In genomic region chr20:53768329-53768728, GRCh38 we compare ENCODE assay signal across 24 cellular contexts.
A peak's percentile ranks its signal among the peaks of the same experiment; 100 is the strongest.
DNase-seq lines count a peak whose midpoint lies in the region; ATAC-seq, FAIRE-seq and TF ChIP-seq lines count a peak whose summit lies in the region.
"Had no signal": no experiment of that assay in that cellular context is flagged by ENCODE, and none has a peak within 500 bp of the region (broad histone marks: within the 10 kb centered on the region; RNA-seq: fewer than 3 reads in every experiment).

No MANE protein-coding gene starts in this region.

- H4K91ac ChIP-seq in H9 (ENCODE audit: insufficient read length, low read depth, low read length) (no peak overlapping the region), mesenchymal stem cell (ENCODE audit: low read length) (no peak overlapping the region)

- H3K9me3 ChIP-seq in A549 (no peaks in the 10 kb centered on the region), H9 (ENCODE audit: control insufficient read depth, low read depth, low read length) (no peaks in the 10 kb centered on the region), OCI-LY3 (ENCODE audit: insufficient read depth, low read length) (no peaks in the 10 kb centered on the region), iPS-20b (ENCODE audit: insufficient read depth, low read depth, low read length) (no peaks in the 10 kb centered on the region), mesenchymal stem cell (ENCODE audit: control insufficient read depth, low read length) (no peaks in the 10 kb centered on the region), WERI-Rb-1 (ENCODE audit: severe bottlenecking) (no peaks in the 10 kb centered on the region)
- H3K9me3 ChIP-seq: esophagus muscularis mucosa, suprapubic skin, uterus had no signal

- H4K5ac ChIP-seq in H9 (ENCODE audit: insufficient read length, low read depth, low read length), result no peak overlapping the region

- H3K79me1 ChIP-seq in H9 (ENCODE audit: insufficient read depth, low read depth, low read length, poor library complexity, severe bottlenecking), result no peaks in the 10 kb centered on the region
- H3K79me1 ChIP-seq in mesenchymal stem cell (replicated peaks; ENCODE audit: low read length, poor library complexity, severe bottlenecking), result no peaks in the 10 kb centered on the region

- CTCF ChIA-PET in A549 (lab: Yijun Ruan, JAX), result interaction anchor here (1.0 to 1.4 kb wide), 2 partner anchors 12 to 172 kb away, joined by 3 to 6 read pairs; no protein-coding TSS in a partner anchor

- no peak overlapping the region for H3K4ac ChIP-seq in H9 (ENCODE audit: low read depth, low read length)
- H3K4ac ChIP-seq in mesenchymal stem cell (ENCODE audit: low read depth in 1 of 2, low read length in 2 of 2), result peak overlapping the region in 1 of 2 experiments; percentile 32

- no peak for FAIRE-seq in A549 (lab: Jason Lieb, UNC)
- FAIRE-seq: frontal cortex had no signal

- no peaks in the 10 kb centered on the region for H3K9me3 Mint-ChIP-seq in H9
- H3K9me3 Mint-ChIP-seq: activated CD4-positive, alpha-beta T cell treated with anti-CD3 and anti-CD28 coated beads, Interleukin-2, amount 10 ng/mL, durations not matched to agents 7 days and 5 days; activated naive CD4-positive, alpha-beta T cell treated with anti-CD3 and anti-CD28 coated beads for 36 hours had no signal

- no peak overlapping the region for H2AK5ac ChIP-seq in H9 (ENCODE audit: insufficient read length, low read length)
- H2AK5ac ChIP-seq in mesenchymal stem cell (ENCODE audit: low read length, severe bottlenecking), result no peak overlapping the region

- peak overlapping the region; percentile 47 to 63 for H3K4me3 Mint-ChIP-seq in H9
- H3K4me3 Mint-ChIP-seq: activated CD4-positive, alpha-beta T cell treated with anti-CD3 and anti-CD28 coated beads, Interleukin-2, amount 10 ng/mL, durations not matched to agents 7 days and 5 days; activated naive CD4-positive, alpha-beta T cell treated with anti-CD3 and anti-CD28 coated beads for 36 hours had no signal

- H4K8ac ChIP-seq in H9 (replicated peaks; ENCODE audit: insufficient read length, low read depth, low read length), result no peak overlapping the region
- no peak overlapping the region for H4K8ac ChIP-seq in mesenchymal stem cell (ENCODE audit: low read length)

- H3K79me2 ChIP-seq in H9 (ENCODE audit: insufficient read depth, low read length), result no peaks in the 10 kb centered on the region
- no peaks in the 10 kb centered on the region for H3K79me2 ChIP-seq in OCI-LY3 (ENCODE audit: low read length)

- no peak overlapping the region for H2BK20ac ChIP-seq in H9 (ENCODE audit: low read depth, low read length, poor library complexity, severe bottlenecking)

- H3K4me1 ChIP-seq in A549 (peaks cover 68% of the 10 kb centered on the region), H9 (ENCODE audit: insufficient read depth, low read length) (peaks cover 10% of the 10 kb centered on the region), OCI-LY3 (ENCODE audit: low read length) (peaks cover 24% of the 10 kb centered on the region), iPS-20b (ENCODE audit: insufficient read depth, low read length) (peaks cover 27% of the 10 kb centered on the region), mesenchymal stem cell (ENCODE audit: control insufficient read depth, insufficient read depth, low read depth, low read length) (peaks cover 2% of the 10 kb centered on the region)
- H3K4me1 ChIP-seq: uterus had no signal

- H2AFZ ChIP-seq in H9 (ENCODE audit: low read length), result no peak overlapping the region
- H2AFZ ChIP-seq in OCI-LY3 (ENCODE audit: low read depth, low read length), result no peak overlapping the region
- H2AFZ ChIP-seq in mesenchymal stem cell (ENCODE audit: low read depth, low read length), result no peak overlapping the region

- no peak overlapping the region for H2BK15ac ChIP-seq in H9 (ENCODE audit: low read depth, low read length)
- H2BK15ac ChIP-seq in mesenchymal stem cell (ENCODE audit: low read depth, poor library complexity, severe bottlenecking), result no peak overlapping the region

- no peaks in the 10 kb centered on the region for H3K36me3 ChIP-seq in OCI-LY3 (replicated peaks; ENCODE audit: low read depth, low read length)
- no peaks in the 10 kb centered on the region for H3K36me3 ChIP-seq in iPS-20b (ENCODE audit: insufficient read depth, low read depth, low read length)
- H3K36me3 ChIP-seq in mesenchymal stem cell (ENCODE audit: control insufficient read depth in 1 of 2, insufficient read depth in 2 of 2, low read depth in 1 of 2, low read length in 2 of 2), result no peaks in the 10 kb centered on the region
- H3K36me3 ChIP-seq in WERI-Rb-1, result no peaks in the 10 kb centered on the region
- H3K36me3 ChIP-seq: esophagus muscularis mucosa, suprapubic skin, uterus had no signal

- POLR2A ChIA-PET in A549 (lab: Yijun Ruan, JAX), result interaction anchor here (1.2 kb wide), 1 partner anchor 145 kb away, joined by 4 read pairs; no protein-coding TSS in a partner anchor

- no peak overlapping the region for H3K14ac ChIP-seq in H9 (ENCODE audit: insufficient read depth, low read length)
- H3K14ac ChIP-seq in mesenchymal stem cell (ENCODE audit: low read length in 2 of 2), result no peak overlapping the region

- H3K27me3 ChIP-seq in H9 (ENCODE audit: insufficient read depth, low read length) (no peaks in the 10 kb centered on the region), OCI-LY3 (ENCODE audit: low read depth, low read length) (no peaks in the 10 kb centered on the region), iPS-20b (ENCODE audit: insufficient read depth, low read length) (no peaks in the 10 kb centered on the region), mesenchymal stem cell (ENCODE audit: control insufficient read depth in 1 of 2, insufficient read depth in 1 of 2, low read length in 2 of 2) (no peaks in the 10 kb centered on the region), WERI-Rb-1 (ENCODE audit: insufficient read depth, low read depth, severe bottlenecking) (no peaks in the 10 kb centered on the region)
- H3K27me3 ChIP-seq: esophagus muscularis mucosa, suprapubic skin, uterus had no signal

- no peak overlapping the region for H2BK5ac ChIP-seq in H9 (ENCODE audit: insufficient read length, low read length)
- no peak overlapping the region for H2BK5ac ChIP-seq in mesenchymal stem cell (ENCODE audit: low read depth, low read length, poor library complexity, severe bottlenecking)

- H2BK12ac ChIP-seq in H9 (ENCODE audit: insufficient read length, low read depth, low read length) (no peak overlapping the region), mesenchymal stem cell (ENCODE audit: low read length in 2 of 2) (peak overlapping the region in 1 of 2 experiments; percentile 39)

- DNase-seq in A549 (ENCODE audit: low read depth in 1 of 2, low spot score in 1 of 2), result no peak
- DNase-seq in H9, result peak; percentile 66
- no peak for DNase-seq in NCI-H524 treated with DMSO at 0.1 percent for 48 hours (lab: John Stamatoyannopoulos, UW)
- DNase-seq in mesenchymal stem cell, result no peak
- no peak for DNase-seq in WERI-Rb-1
- DNase-seq: ACHN; activated naive CD4-positive, alpha-beta T cell treated with anti-CD3 and anti-CD28 coated beads for 36 hours; activated T-cell treated with anti-CD3 and anti-CD28 coated beads, Interleukin-2, amount 50 U/mL, for 48 hours; amygdala; DMS53; GF-D8; hippocampal formation; Karpas-422; kidney glomerular epithelial cell; uterus had no signal

- 61% methylated on average over 4 of the region's 4 CpGs for WGBS in A549 (ENCODE audit: missing lambda C conversion rate)
- WGBS in H9 (ENCODE audit: extremely low coverage, insufficient read length, low lambda C conversion rate), result no CpG with 5 or more reads among the region's 4 CpGs
- 64% methylated on average over 3 of the region's 4 CpGs for WGBS in mesenchymal stem cell

- H3T11ph ChIP-seq in H9 (ENCODE audit: low read length), result no peak overlapping the region

- H3K4me3 ChIP-seq in A549 (no peak overlapping the region), OCI-LY3 (ENCODE audit: low read length) (no peak overlapping the region), iPS-20b (ENCODE audit: low read length) (peak overlapping the region; percentile 50), mesenchymal stem cell (ENCODE audit: insufficient read depth in 1 of 2, low read depth in 1 of 2, low read length in 2 of 2) (no peak overlapping the region), WERI-Rb-1 (ENCODE audit: low read depth, low read length) (no peak overlapping the region)
- H3K4me3 ChIP-seq: coronary artery, esophagus muscularis mucosa, suprapubic skin, uterus had no signal

- ATAC-seq in A549 (no peak), GM18867 (IDR thresholded peaks at IDR 0.05; ENCODE audit: unreplicated experiment) (no peak)

- no peaks in the 10 kb centered on the region for H3K23me2 ChIP-seq in H9 (ENCODE audit: insufficient read length, low read depth, low read length, poor library complexity, severe bottlenecking)

- no peak overlapping the region for H3K23ac ChIP-seq in H9 (ENCODE audit: insufficient read length, low read depth, low read length)
- no peak overlapping the region for H3K23ac ChIP-seq in mesenchymal stem cell (ENCODE audit: low read length in 2 of 2)

- H3K56ac ChIP-seq in H9 (ENCODE audit: insufficient read length, low read depth, low read length), result no peak overlapping the region

- peak overlapping the region; percentile 70 to 89 (median 88) for H3K27ac Mint-ChIP-seq in H9
- H3K27ac Mint-ChIP-seq: activated CD4-positive, alpha-beta T cell treated with anti-CD3 and anti-CD28 coated beads, Interleukin-2, amount 10 ng/mL, durations not matched to agents 7 days and 5 days; activated naive CD4-positive, alpha-beta T cell treated with anti-CD3 and anti-CD28 coated beads for 36 hours had no signal

- no peak overlapping the region for H2BK120ac ChIP-seq in H9 (ENCODE audit: low read depth, low read length, poor library complexity, severe bottlenecking)
- no peak overlapping the region for H2BK120ac ChIP-seq in mesenchymal stem cell (ENCODE audit: low read depth, low read length)

- no peaks in the 10 kb centered on the region; a peak in 1 of 7 replicates for H3K36me3 Mint-ChIP-seq in H9 (ENCODE audit: insufficient read depth in 1 of 3, low read depth in 3 of 3)

- H3K4me1 Mint-ChIP-seq in H9, result peaks cover 43 to 44% of the 10 kb centered on the region in 2 experiments

- no peak for TF ChIP-seq RAD21 in A549 (conservative IDR thresholded peaks at IDR 0.05 in 1 of 2, IDR thresholded peaks at IDR 0.05 in 1 of 2)

- H3K18ac ChIP-seq in H9 (ENCODE audit: insufficient read length, low read depth, low read length), result no peak overlapping the region
- peak overlapping the region in 1 of 2 experiments; percentile 43 for H3K18ac ChIP-seq in mesenchymal stem cell (ENCODE audit: low read depth in 1 of 2, low read length in 2 of 2)

- H3K9ac ChIP-seq in H9 (ENCODE audit: extremely low read depth, insufficient read length, low read length) (no peak overlapping the region), OCI-LY3 (ENCODE audit: low read length) (no peak overlapping the region), iPS-20b (ENCODE audit: low read depth, low read length) (no peak overlapping the region), mesenchymal stem cell (ENCODE audit: low read length) (no peak overlapping the region)

- TF ChIP-seq CTCF in A549 (IDR thresholded peaks at IDR 0.05) (no peak), H9 (conservative IDR thresholded peaks at IDR 0.05) (no peak), OCI-LY3 (IDR thresholded peaks at IDR 0.05; ENCODE audit: low read depth, low read length) (no peak), WERI-Rb-1 (IDR thresholded peaks at IDR 0.05; ENCODE audit: low read depth, low read length) (no peak)

- H4K20me1 ChIP-seq in H9 (ENCODE audit: control insufficient read depth, insufficient read depth, insufficient read length) (no peaks in the 10 kb centered on the region), OCI-LY3 (ENCODE audit: insufficient read depth, low read length) (no peaks in the 10 kb centered on the region)

- H3K4me2 ChIP-seq in A549, result peak overlapping the region; percentile 73
- peak overlapping the region; percentile 36 for H3K4me2 ChIP-seq in H9 (ENCODE audit: insufficient read depth, insufficient read length, low read length)
- peak overlapping the region; percentile 53; the same call in 1 of the 2 replicates for H3K4me2 ChIP-seq in OCI-LY3 (ENCODE audit: low read length)
- no peak overlapping the region for H3K4me2 ChIP-seq in mesenchymal stem cell (ENCODE audit: low read length, poor library complexity, severe bottlenecking)

- TF ChIP-seq EP300 in A549 (IDR thresholded peaks at IDR 0.05), result no peak

- H3K27me3 Mint-ChIP-seq in H9 (ENCODE audit: low read depth), result no peaks in the 10 kb centered on the region; the same call in 1 of the 2 replicates
- H3K27me3 Mint-ChIP-seq: activated CD4-positive, alpha-beta T cell treated with anti-CD3 and anti-CD28 coated beads, Interleukin-2, amount 10 ng/mL, durations not matched to agents 7 days and 5 days had no signal

- H3K27ac ChIP-seq in A549 (peak overlapping the region; percentile 79 to 92), H9 (ENCODE audit: insufficient read length, low read depth, low read length) (no peak overlapping the region), OCI-LY3 (ENCODE audit: low read length) (no peak overlapping the region), iPS-20b (ENCODE audit: low read length) (no peak overlapping the region), mesenchymal stem cell (ENCODE audit: low read length, poor library complexity, severe bottlenecking) (no peak overlapping the region), WERI-Rb-1 (no peak overlapping the region)
- H3K27ac ChIP-seq: coronary artery, esophagus muscularis mucosa, suprapubic skin, uterus, VCaP had no signal

- TF ChIP-seq POLR2A in A549 (IDR thresholded peaks at IDR 0.05; ENCODE audit: low read length), result no peak

Comparison
In these comparisons a context has a peak if more than half of its experiments do, and no peak if none do; other contexts are left out.
1. H3K27ac ChIP-seq: peak in A549 (2 of 2); none in H9 (single experiment), OCI-LY3 (single experiment), iPS-20b (single experiment), mesenchymal stem cell (single experiment) and WERI-Rb-1 (single experiment).